ENCODE assay signal across 9 cellular contexts in the genomic region with DNA sequence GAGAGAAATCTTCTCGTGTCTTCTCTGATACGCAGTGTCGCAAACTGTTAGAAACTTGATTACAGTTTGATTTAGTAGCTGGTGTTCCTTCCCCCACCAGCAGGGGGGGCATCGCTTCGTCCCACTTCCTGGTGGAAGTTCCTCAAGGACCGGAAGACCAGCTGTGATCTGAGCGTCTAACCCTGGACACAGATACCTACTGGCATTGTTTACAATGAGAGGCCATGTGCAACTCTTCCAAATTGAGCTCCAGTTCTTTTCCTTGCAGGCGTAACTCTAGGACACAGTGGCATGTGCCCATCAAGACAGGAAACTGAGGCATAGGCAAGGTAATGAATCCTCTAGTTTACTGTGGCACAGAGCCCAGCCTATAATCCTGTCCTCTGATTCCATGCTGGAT.
A peak's percentile ranks its signal among the peaks of the same experiment; 100 is the strongest.
DNase-seq lines count a peak whose midpoint lies in the region; ATAC-seq and TF ChIP-seq lines count a peak whose summit lies in the region.
"Had no signal": no experiment of that assay in that cellular context is flagged by ENCODE, and none has a peak within 500 bp of the region (broad histone marks: within the 10 kb centered on the region; RNA-seq: fewer than 3 reads in every experiment).

No MANE protein-coding gene starts in this region.

- no peak overlapping the region for H3K27ac Mint-ChIP-seq in activated CD8-positive, alpha-beta memory T cell treated with anti-CD3 and anti-CD28 coated beads, Interleukin-2, amount 10 ng/mL, durations not matched to agents 7 days and 5 days

- H3K4me1 ChIP-seq in MM.1S (ENCODE audit: low read length): no peaks in the 10 kb centered on the region

- no peak overlapping the region for H3K4me2 ChIP-seq in MM.1S (ENCODE audit: low read depth, low read length)

- H2AFZ ChIP-seq in MM.1S (ENCODE audit: low read length): no peak overlapping the region

- H3K27ac ChIP-seq in MM.1S (ENCODE audit: low read length): no peak overlapping the region

- peak; percentile 75 for TF ChIP-seq CTCF in MM.1S (IDR thresholded peaks at IDR 0.05; ENCODE audit: low read length)

- no peak for ATAC-seq in activated CD8-positive, alpha-beta memory T cell treated with anti-CD3 and anti-CD28 coated beads, Interleukin-2, amount 10 ng/mL, durations not matched to agents 7 days and 5 days
- peak in 1 of 2 donors; percentile 23 for ATAC-seq in left cardiac atrium
- no peak for ATAC-seq in esophagus mucosa

- no peaks in the 10 kb centered on the region for H3K9me3 ChIP-seq in MM.1S (replicated peaks; ENCODE audit: insufficient read depth, low read length)

- no peaks in the 10 kb centered on the region for H4K20me1 ChIP-seq in MM.1S (ENCODE audit: insufficient read depth, low read length)

- H3K4me3 ChIP-seq in MM.1S (ENCODE audit: low read length): no peak overlapping the region

- no peaks in the 10 kb centered on the region for H3K36me3 ChIP-seq in MM.1S (replicated peaks; ENCODE audit: insufficient read depth, low read length)

- intact Hi-C loops in left cardiac atrium (cut with DNase I): loop anchor here in 1 of 2 donors (10.0 kb wide), 1 partner anchor 122 kb away; no protein-coding TSS in a partner anchor

- no peaks in the 10 kb centered on the region for H3K36me3 Mint-ChIP-seq in activated CD8-positive, alpha-beta memory T cell treated with anti-CD3 and anti-CD28 coated beads, Interleukin-2, amount 10 ng/mL, durations not matched to agents 7 days and 5 days

- no peaks in the 10 kb centered on the region for H3K79me2 ChIP-seq in MM.1S (ENCODE audit: low read length)

- CTCF ChIA-PET in activated CD8-positive, alpha-beta memory T cell treated with anti-CD3 and anti-CD28 coated beads, Interleukin-2, amount 10 ng/mL, durations not matched to agents 7 days and 5 days (lab: Charles Lee): interaction anchor here (0.6 to 2.4 kb wide), 15 partner anchors 8 to 293 kb away, joined by 3 to 15 read pairs (median 4); no protein-coding TSS in a partner anchor

- H3K9me3 Mint-ChIP-seq in activated CD8-positive, alpha-beta memory T cell treated with anti-CD3 and anti-CD28 coated beads, Interleukin-2, amount 10 ng/mL, durations not matched to agents 7 days and 5 days (ENCODE audit: low read depth): no peaks in the 10 kb centered on the region
- H3K9me3 Mint-ChIP-seq: CD4-positive, CD25-positive, alpha-beta regulatory T cell had no signal

- no peak overlapping the region for H3K4me3 Mint-ChIP-seq in activated CD8-positive, alpha-beta memory T cell treated with anti-CD3 and anti-CD28 coated beads, Interleukin-2, amount 10 ng/mL, durations not matched to agents 7 days and 5 days
- H3K4me3 Mint-ChIP-seq: CD4-positive, CD25-positive, alpha-beta regulatory T cell had no signal

- H3K4me1 Mint-ChIP-seq in activated CD8-positive, alpha-beta memory T cell treated with anti-CD3 and anti-CD28 coated beads, Interleukin-2, amount 10 ng/mL, durations not matched to agents 7 days and 5 days: peaks cover 9% of the 10 kb centered on the region

- H3F3A ChIP-seq in MM.1S (ENCODE audit: insufficient read depth, low read length): no peaks in the 10 kb centered on the region

- no peaks in the 10 kb centered on the region for H3K27me3 ChIP-seq in MM.1S (replicated peaks; ENCODE audit: insufficient read depth, low read length)

- H3K9ac ChIP-seq in MM.1S (ENCODE audit: low read length): no peak overlapping the region

- no peaks in the 10 kb centered on the region for H3K27me3 Mint-ChIP-seq in activated CD8-positive, alpha-beta memory T cell treated with anti-CD3 and anti-CD28 coated beads, Interleukin-2, amount 10 ng/mL, durations not matched to agents 7 days and 5 days
- H3K27me3 Mint-ChIP-seq: CD4-positive, CD25-positive, alpha-beta regulatory T cell had no signal

- H3K9me2 ChIP-seq in MM.1S (replicated peaks; ENCODE audit: insufficient read depth, low read length): no peaks in the 10 kb centered on the region

- DNase-seq in NCI-H2029 treated with DMSO at 0.1 percent for 48 hours (lab: John Stamatoyannopoulos, UW): peak; percentile 0
- DNase-seq in NCI-H2029 (lab: John Stamatoyannopoulos, UW): no peak
- DNase-seq in MM.1S: no peak
- DNase-seq in activated CD8-positive, alpha-beta memory T cell treated with anti-CD3 and anti-CD28 coated beads, Interleukin-2, amount 10 ng/mL, durations not matched to agents 7 days and 5 days: peak; percentile 44
- DNase-seq in left cardiac atrium: peak; percentile 47
- peak; percentile 36 to 60 for DNase-seq in stimulated activated CD4-positive, alpha-beta T cell treated with anti-CD3 and anti-CD28 coated beads, Interleukin-2, amount 100 ng/mL, for 48 hours
- no peak for DNase-seq in stimulated activated naive CD4-positive, alpha-beta T cell treated with Interleukin-2 at 50 U/mL for 16 hours (lab: John Stamatoyannopoulos, UW)

Comparison
In these comparisons a context has a peak if more than half of its experiments do, and no peak if none do; other contexts are left out.
1. DNase-seq: peak in NCI-H2029 treated with DMSO at 0.1 percent for 48 hours (single experiment), activated CD8-positive, alpha-beta memory T cell treated with anti-CD3 and anti-CD28 coated beads, Interleukin-2, amount 10 ng/mL, durations not matched to agents 7 days and 5 days (single experiment), left cardiac atrium (single experiment) and stimulated activated CD4-positive, alpha-beta T cell treated with anti-CD3 and anti-CD28 coated beads, Interleukin-2, amount 100 ng/mL, for 48 hours (2 of 2); none in NCI-H2029 (single experiment), MM.1S (single experiment) and stimulated activated naive CD4-positive, alpha-beta T cell treated with Interleukin-2 at 50 U/mL for 16 hours (single experiment).